ENCODE assay signal across 1 cellular context in the genomic region with DNA sequence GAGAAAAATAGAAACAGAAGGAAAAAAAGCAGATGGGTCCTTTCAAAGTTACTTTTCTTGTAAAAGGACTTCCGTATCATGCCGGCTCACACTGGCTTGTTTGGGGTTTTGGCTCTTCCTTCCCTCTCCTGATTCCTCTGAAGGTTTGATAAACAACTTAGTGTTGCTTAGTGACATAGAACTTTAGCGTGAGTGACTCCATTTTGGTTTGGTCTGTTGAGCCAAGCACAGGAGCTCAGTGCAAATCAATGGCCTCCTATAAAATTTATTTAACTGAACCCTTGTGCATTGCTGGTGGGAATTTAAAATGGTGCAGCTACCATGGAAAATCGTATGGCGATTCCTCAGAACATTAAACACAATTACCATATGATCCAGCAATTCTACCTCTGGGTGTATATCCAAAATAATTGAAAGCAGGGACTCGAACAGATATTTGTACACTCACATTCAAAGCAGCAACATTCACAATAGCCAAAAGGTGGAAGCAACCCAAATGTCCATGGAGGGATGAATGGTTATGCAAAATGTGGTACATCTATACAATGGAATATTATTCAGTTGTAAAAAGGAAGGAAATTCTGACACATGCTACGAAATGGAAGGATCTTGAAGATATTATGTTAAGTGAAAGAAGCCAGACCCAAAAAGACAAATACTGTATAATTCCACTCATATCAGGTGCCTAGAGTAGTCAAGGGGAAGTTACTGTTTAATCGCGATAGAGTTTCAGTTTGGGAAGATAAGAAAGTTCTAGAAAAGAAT.
TF ChIP-seq lines count a peak whose summit lies in the region.

No MANE protein-coding gene starts in this region.

TF ChIP-seq in WTC11, 78 proteins besides CTCF, POLR2A, EP300 and RAD21 (continued from another document):
- TF ChIP-seq, protein P1, sequence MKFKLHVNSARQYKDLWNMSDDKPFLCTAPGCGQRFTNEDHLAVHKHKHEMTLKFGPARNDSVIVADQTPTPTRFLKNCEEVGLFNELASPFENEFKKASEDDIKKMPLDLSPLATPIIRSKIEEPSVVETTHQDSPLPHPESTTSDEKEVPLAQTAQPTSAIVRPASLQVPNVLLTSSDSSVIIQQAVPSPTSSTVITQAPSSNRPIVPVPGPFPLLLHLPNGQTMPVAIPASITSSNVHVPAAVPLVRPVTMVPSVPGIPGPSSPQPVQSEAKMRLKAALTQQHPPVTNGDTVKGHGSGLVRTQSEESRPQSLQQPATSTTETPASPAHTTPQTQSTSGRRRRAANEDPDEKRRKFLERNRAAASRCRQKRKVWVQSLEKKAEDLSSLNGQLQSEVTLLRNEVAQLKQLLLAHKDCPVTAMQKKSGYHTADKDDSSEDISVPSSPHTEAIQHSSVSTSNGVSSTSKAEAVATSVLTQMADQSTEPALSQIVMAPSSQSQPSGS (CRISPR knock-in tag; IDR thresholded peaks at IDR 0.05; ENCODE audit: borderline replicate concordance, low read depth), result no peak
- TF ChIP-seq NR1H2 (CRISPR knock-in tag; IDR thresholded peaks at IDR 0.05) (no peak), RORB (CRISPR knock-in tag; IDR thresholded peaks at IDR 0.05) (no peak), IRF2 (CRISPR knock-in tag; IDR thresholded peaks at IDR 0.05; ENCODE audit: borderline replicate concordance, low read depth) (no peak), TEAD4 (CRISPR knock-in tag; IDR thresholded peaks at IDR 0.05) (no peak), GTF2I (CRISPR knock-in tag; conservative IDR thresholded peaks at IDR 0.05) (no peak)
- TF ChIP-seq, protein P2, sequence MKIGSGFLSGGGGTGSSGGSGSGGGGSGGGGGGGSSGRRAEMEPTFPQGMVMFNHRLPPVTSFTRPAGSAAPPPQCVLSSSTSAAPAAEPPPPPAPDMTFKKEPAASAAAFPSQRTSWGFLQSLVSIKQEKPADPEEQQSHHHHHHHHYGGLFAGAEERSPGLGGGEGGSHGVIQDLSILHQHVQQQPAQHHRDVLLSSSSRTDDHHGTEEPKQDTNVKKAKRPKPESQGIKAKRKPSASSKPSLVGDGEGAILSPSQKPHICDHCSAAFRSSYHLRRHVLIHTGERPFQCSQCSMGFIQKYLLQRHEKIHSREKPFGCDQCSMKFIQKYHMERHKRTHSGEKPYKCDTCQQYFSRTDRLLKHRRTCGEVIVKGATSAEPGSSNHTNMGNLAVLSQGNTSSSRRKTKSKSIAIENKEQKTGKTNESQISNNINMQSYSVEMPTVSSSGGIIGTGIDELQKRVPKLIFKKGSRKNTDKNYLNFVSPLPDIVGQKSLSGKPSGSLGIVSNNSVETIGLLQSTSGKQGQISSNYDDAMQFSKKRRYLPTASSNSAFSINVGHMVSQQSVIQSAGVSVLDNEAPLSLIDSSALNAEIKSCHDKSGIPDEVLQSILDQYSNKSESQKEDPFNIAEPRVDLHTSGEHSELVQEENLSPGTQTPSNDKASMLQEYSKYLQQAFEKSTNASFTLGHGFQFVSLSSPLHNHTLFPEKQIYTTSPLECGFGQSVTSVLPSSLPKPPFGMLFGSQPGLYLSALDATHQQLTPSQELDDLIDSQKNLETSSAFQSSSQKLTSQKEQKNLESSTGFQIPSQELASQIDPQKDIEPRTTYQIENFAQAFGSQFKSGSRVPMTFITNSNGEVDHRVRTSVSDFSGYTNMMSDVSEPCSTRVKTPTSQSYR (CRISPR knock-in tag; IDR thresholded peaks at IDR 0.05), result no peak
- TF ChIP-seq, protein P3, sequence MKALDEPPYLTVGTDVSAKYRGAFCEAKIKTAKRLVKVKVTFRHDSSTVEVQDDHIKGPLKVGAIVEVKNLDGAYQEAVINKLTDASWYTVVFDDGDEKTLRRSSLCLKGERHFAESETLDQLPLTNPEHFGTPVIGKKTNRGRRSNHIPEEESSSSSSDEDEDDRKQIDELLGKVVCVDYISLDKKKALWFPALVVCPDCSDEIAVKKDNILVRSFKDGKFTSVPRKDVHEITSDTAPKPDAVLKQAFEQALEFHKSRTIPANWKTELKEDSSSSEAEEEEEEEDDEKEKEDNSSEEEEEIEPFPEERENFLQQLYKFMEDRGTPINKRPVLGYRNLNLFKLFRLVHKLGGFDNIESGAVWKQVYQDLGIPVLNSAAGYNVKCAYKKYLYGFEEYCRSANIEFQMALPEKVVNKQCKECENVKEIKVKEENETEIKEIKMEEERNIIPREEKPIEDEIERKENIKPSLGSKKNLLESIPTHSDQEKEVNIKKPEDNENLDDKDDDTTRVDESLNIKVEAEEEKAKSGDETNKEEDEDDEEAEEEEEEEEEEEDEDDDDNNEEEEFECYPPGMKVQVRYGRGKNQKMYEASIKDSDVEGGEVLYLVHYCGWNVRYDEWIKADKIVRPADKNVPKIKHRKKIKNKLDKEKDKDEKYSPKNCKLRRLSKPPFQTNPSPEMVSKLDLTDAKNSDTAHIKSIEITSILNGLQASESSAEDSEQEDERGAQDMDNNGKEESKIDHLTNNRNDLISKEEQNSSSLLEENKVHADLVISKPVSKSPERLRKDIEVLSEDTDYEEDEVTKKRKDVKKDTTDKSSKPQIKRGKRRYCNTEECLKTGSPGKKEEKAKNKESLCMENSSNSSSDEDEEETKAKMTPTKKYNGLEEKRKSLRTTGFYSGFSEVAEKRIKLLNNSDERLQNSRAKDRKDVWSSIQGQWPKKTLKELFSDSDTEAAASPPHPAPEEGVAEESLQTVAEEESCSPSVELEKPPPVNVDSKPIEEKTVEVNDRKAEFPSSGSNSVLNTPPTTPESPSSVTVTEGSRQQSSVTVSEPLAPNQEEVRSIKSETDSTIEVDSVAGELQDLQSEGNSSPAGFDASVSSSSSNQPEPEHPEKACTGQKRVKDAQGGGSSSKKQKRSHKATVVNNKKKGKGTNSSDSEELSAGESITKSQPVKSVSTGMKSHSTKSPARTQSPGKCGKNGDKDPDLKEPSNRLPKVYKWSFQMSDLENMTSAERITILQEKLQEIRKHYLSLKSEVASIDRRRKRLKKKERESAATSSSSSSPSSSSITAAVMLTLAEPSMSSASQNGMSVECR (CRISPR knock-in tag; IDR thresholded peaks at IDR 0.05; ENCODE audit: borderline replicate concordance), result no peak
